ENCODE assay signal across 1 cellular context in the genomic region with DNA sequence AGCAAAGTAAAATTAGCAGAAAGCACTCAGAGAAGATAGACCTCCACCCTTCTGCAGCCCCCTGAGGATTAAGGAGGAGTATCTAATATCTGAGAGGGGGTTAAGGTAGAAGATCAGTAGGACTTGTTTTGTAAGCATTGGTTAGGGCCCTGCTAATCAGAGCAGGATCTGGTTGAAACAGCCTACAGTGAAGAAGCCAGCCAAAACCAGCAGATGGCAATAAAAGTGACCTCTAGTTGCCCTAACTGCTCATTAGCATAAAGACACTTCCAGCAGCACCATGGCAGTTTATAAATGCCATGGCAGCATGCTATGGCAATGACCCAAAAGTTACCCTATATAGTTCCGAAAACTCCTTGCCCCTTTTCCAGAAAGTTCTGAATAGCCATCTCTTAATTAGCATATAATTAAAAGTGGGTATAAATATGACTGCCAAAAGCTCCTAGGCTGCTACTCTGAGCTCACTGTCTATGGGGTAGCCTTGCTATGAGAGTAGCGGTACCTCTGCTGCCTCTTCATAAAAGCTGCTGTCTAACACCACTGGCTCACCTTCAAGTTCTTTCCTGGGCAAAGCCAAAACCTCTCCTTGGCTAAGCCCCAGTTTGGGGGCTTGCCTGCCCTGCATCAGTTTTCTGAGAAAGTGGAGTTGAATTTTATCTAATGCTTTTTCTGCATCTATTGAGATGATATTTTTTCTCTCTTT.
TF ChIP-seq lines count a peak whose summit lies in the region.

No MANE protein-coding gene starts in this region.

TF ChIP-seq in GM23338, 12 proteins besides CTCF, POLR2A, EP300 and RAD21 (continued from another document):
- 0 out of 2 replicates have a peak, but pooled peaks have one; percentile 51 for TF ChIP-seq ZNF462 (CRISPR knock-in tag; IDR thresholded peaks at IDR 0.05)
TF ChIP-seq in GM23338: peak in this region for 1.
